Comparison of ENCODE assay signal across 1 cellular context in genomic region chr22:19361501-19362103, GRCh38.
TF ChIP-seq lines count a peak whose summit lies in the region.

No MANE protein-coding gene starts in this region.

TF ChIP-seq in GM12878, 131 proteins besides CTCF, POLR2A, EP300 and RAD21 (continued from another document):
- peak; percentile 88 for TF ChIP-seq ZNF687 (IDR thresholded peaks at IDR 0.05)
- TF ChIP-seq ATF2 (IDR thresholded peaks at IDR 0.05; ENCODE audit: low read length) = peak; percentile 94
- no peak for TF ChIP-seq BCL11A (IDR thresholded peaks at IDR 0.05; ENCODE audit: low read depth, low read length)
- no peak for TF ChIP-seq ZBTB33 (IDR thresholded peaks at IDR 0.05)
- peak; percentile 83 for TF ChIP-seq NR2F1 (conservative IDR thresholded peaks at IDR 0.05)
- no peak for TF ChIP-seq IRF4 (IDR thresholded peaks at IDR 0.05; ENCODE audit: low read depth, low read length)
- TF ChIP-seq MTA2 (IDR thresholded peaks at IDR 0.05; ENCODE audit: low read depth) = peak; percentile 61; the same call in 1 of the 2 replicates
- no peak for TF ChIP-seq HDAC2 (IDR thresholded peaks at IDR 0.05)
- no peak for TF ChIP-seq KAT2A (conservative IDR thresholded peaks at IDR 0.05; ENCODE audit: control insufficient read depth, low read depth, low read length)
- TF ChIP-seq CREB1 (IDR thresholded peaks at IDR 0.05; ENCODE audit: low read depth) = peak; percentile 58; the same call in 1 of the 2 replicates
- TF ChIP-seq RELB (IDR thresholded peaks at IDR 0.05; ENCODE audit: low read depth) = peak; percentile 78; the same call in 1 of the 2 replicates
- peak; percentile 57 for TF ChIP-seq CREM (IDR thresholded peaks at IDR 0.05; ENCODE audit: low read depth)
- peak; percentile 98 for TF ChIP-seq ATF7 (IDR thresholded peaks at IDR 0.05; ENCODE audit: low read depth)
- TF ChIP-seq IKZF2 (IDR thresholded peaks at IDR 0.05) = peak; percentile 52 to 53; a peak in 2 of 4 replicates
- 0 out of 2 replicates have a peak, but pooled peaks have one; percentile 33 for TF ChIP-seq HDGF (IDR thresholded peaks at IDR 0.05)
- TF ChIP-seq EED (IDR thresholded peaks at IDR 0.05; ENCODE audit: low read depth) = no peak
- peak; percentile 70 for TF ChIP-seq ZNF24 (IDR thresholded peaks at IDR 0.05)
- TF ChIP-seq ZNF217 (IDR thresholded peaks at IDR 0.05) = peak; percentile 78; the same call in 1 of the 2 replicates
- TF ChIP-seq BACH1 (IDR thresholded peaks at IDR 0.05; ENCODE audit: borderline replicate concordance) = no peak
- TF ChIP-seq SPI1 (IDR thresholded peaks at IDR 0.05; ENCODE audit: borderline replicate concordance, insufficient read depth, low read depth, low read length) = peak; percentile 74
- TF ChIP-seq POLR2AphosphoS5 (IDR thresholded peaks at IDR 0.05; ENCODE audit: low read length) = 0 out of 2 replicates have a peak, but pooled peaks have one; percentile 22
- peak; percentile 41 for TF ChIP-seq SKIL (IDR thresholded peaks at IDR 0.05; ENCODE audit: low read depth, poor library complexity, severe bottlenecking)
- TF ChIP-seq JUNB (IDR thresholded peaks at IDR 0.05) = 0 out of 2 replicates have a peak, but pooled peaks have one; percentile 36
- TF ChIP-seq NFIC (IDR thresholded peaks at IDR 0.05; ENCODE audit: low read depth, low read length) = peak; percentile 52
- TF ChIP-seq PAX5 (IDR thresholded peaks at IDR 0.05; ENCODE audit: borderline replicate concordance, low read depth, low read length) = peak; percentile 87
- TF ChIP-seq PKNOX1 (IDR thresholded peaks at IDR 0.05) = peak; percentile 31; the same call in 1 of the 2 replicates
- TF ChIP-seq IKZF1 (conservative IDR thresholded peaks at IDR 0.05) = peak; percentile 50
- TF ChIP-seq CUX1 (IDR thresholded peaks at IDR 0.05; ENCODE audit: insufficient replicate concordance, low read depth, low read length) = no peak
- peak; percentile 24; the same call in 1 of the 2 replicates for TF ChIP-seq CHD2 (IDR thresholded peaks at IDR 0.05; ENCODE audit: borderline replicate concordance, low read depth, low read length)
- TF ChIP-seq NBN (IDR thresholded peaks at IDR 0.05) = 0 out of 2 replicates have a peak, but pooled peaks have one; percentile 20
- TF ChIP-seq ETV6 (conservative IDR thresholded peaks at IDR 0.05 in 1 of 2, IDR thresholded peaks at IDR 0.05 in 1 of 2; ENCODE audit: borderline replicate concordance in 1 of 2, low read depth in 1 of 2) = peak in 1 of 2 experiments; percentile 30; a peak in 1 of 4 replicates
